In the genomic region with DNA sequence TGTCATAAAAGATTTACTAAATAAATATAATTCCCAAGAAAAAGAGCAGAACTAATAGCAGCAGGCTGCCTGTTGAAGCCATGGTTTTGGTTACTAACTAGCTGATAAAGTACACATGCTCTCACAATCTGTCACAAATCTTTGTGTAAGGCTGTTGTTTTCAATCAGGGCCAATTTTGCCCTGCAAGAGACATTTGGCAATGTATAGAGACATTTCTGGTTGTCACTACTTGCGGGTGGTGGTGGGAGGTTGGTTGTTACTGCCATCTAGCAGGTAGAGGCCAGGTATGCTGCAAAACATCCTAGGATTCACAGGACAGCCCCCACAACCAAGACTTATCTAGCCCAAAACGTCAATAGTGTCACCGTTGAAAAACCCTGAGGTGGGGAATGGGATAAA, we compare ENCODE assay signal across 10 cellular contexts.
DNase-seq lines count a peak whose midpoint lies in the region; ATAC-seq lines count a peak whose summit lies in the region.
"Had no signal": no experiment of that assay in that cellular context is flagged by ENCODE, and none has a peak within 500 bp of the region (broad histone marks: within the 10 kb centered on the region; RNA-seq: fewer than 3 reads in every experiment).

No MANE protein-coding gene starts in this region.

- no peak for ATAC-seq in activated T-helper 17 cell treated with anti-CD3 and anti-CD28 coated beads, Interleukin-2, amount 50 U/mL, for 72 hours (replicated peaks)
- no peak for ATAC-seq in stimulated activated effector memory CD8-positive, alpha-beta T cell treated with anti-CD3 and anti-CD28 coated beads, Interleukin-12 subunit alpha, Interleukin-12 subunit beta, amount 100 ng/mL, for 72 hours

- no peak overlapping the region for H3K4me3 Mint-ChIP-seq in activated naive CD4-positive, alpha-beta T cell treated with anti-CD3 and anti-CD28 coated beads, Interleukin-2, amount 10 ng/mL, durations not matched to agents 7 days and 5 days
- peak overlapping the region; percentile 25 for H3K4me3 Mint-ChIP-seq in activated T-helper 17 cell treated with anti-CD3 and anti-CD28 coated beads, Interleukin-2, amount 50 U/mL, for 72 hours
- H3K4me3 Mint-ChIP-seq in stimulated activated effector memory CD8-positive, alpha-beta T cell treated with anti-CD3 and anti-CD28 coated beads, Interleukin-12 subunit alpha, Interleukin-12 subunit beta, amount 100 ng/mL, for 72 hours = peak overlapping the region; percentile 32

- CTCF ChIA-PET in activated naive CD4-positive, alpha-beta T cell treated with anti-CD3 and anti-CD28 coated beads, Interleukin-2, amount 10 ng/mL, durations not matched to agents 7 days and 5 days (lab: Charles Lee) = no interaction called here

- peaks cover 12% of the 10 kb centered on the region for H3K9me3 Mint-ChIP-seq in activated naive CD4-positive, alpha-beta T cell treated with anti-CD3 and anti-CD28 coated beads, Interleukin-2, amount 10 ng/mL, durations not matched to agents 7 days and 5 days
- peaks cover 4% of the 10 kb centered on the region for H3K9me3 Mint-ChIP-seq in activated T-helper 17 cell treated with anti-CD3 and anti-CD28 coated beads, Interleukin-2, amount 50 U/mL, for 72 hours
- peaks cover 2% of the 10 kb centered on the region for H3K9me3 Mint-ChIP-seq in stimulated activated effector memory CD8-positive, alpha-beta T cell treated with anti-CD3 and anti-CD28 coated beads, Interleukin-12 subunit alpha, Interleukin-12 subunit beta, amount 100 ng/mL, for 72 hours

- H3K4me1 Mint-ChIP-seq in activated naive CD4-positive, alpha-beta T cell treated with anti-CD3 and anti-CD28 coated beads, Interleukin-2, amount 10 ng/mL, durations not matched to agents 7 days and 5 days = peaks cover 28% of the 10 kb centered on the region
- H3K4me1 Mint-ChIP-seq in activated T-helper 17 cell treated with anti-CD3 and anti-CD28 coated beads, Interleukin-2, amount 50 U/mL, for 72 hours = no peaks in the 10 kb centered on the region
- peaks cover 6% of the 10 kb centered on the region for H3K4me1 Mint-ChIP-seq in stimulated activated effector memory CD8-positive, alpha-beta T cell treated with anti-CD3 and anti-CD28 coated beads, Interleukin-12 subunit alpha, Interleukin-12 subunit beta, amount 100 ng/mL, for 72 hours

- H3K27ac Mint-ChIP-seq in activated naive CD4-positive, alpha-beta T cell treated with anti-CD3 and anti-CD28 coated beads, Interleukin-2, amount 10 ng/mL, durations not matched to agents 7 days and 5 days = peak overlapping the region; percentile 35
- H3K27ac Mint-ChIP-seq in activated T-helper 17 cell treated with anti-CD3 and anti-CD28 coated beads, Interleukin-2, amount 50 U/mL, for 72 hours = no peak overlapping the region
- peak overlapping the region; percentile 56 for H3K27ac Mint-ChIP-seq in stimulated activated effector memory CD8-positive, alpha-beta T cell treated with anti-CD3 and anti-CD28 coated beads, Interleukin-12 subunit alpha, Interleukin-12 subunit beta, amount 100 ng/mL, for 72 hours

- no peak for DNase-seq in activated naive CD4-positive, alpha-beta T cell treated with anti-CD3 and anti-CD28 coated beads, Interleukin-2, amount 10 ng/mL, durations not matched to agents 7 days and 5 days
- no peak for DNase-seq in activated naive CD4-positive, alpha-beta T cell treated with Interleukin-2 at 50 U/mL for 16 hours
- DNase-seq in NCI-H146 treated with DMSO at 0.1 percent for 48 hours (lab: John Stamatoyannopoulos, UW; ENCODE audit: unreplicated experiment) (peak; percentile 35), AG08395 (ENCODE audit: low spot score) (no peak), foreskin melanocyte (no peak), activated gamma-delta T cell treated with Interleukin-2 at 50 U/mL for 16 hours (no peak)
- no peak for DNase-seq in stimulated activated effector memory CD8-positive, alpha-beta T cell treated with anti-CD3 and anti-CD28 coated beads, Interleukin-12 subunit alpha, Interleukin-12 subunit beta, amount 100 ng/mL, for 72 hours (ENCODE audit: low spot score in 2 of 2)
- DNase-seq: Right ventricle myocardium superior, stomach had no signal

- no peaks in the 10 kb centered on the region for H3K27me3 Mint-ChIP-seq in activated naive CD4-positive, alpha-beta T cell treated with anti-CD3 and anti-CD28 coated beads, Interleukin-2, amount 10 ng/mL, durations not matched to agents 7 days and 5 days
- no peaks in the 10 kb centered on the region for H3K27me3 Mint-ChIP-seq in activated T-helper 17 cell treated with anti-CD3 and anti-CD28 coated beads, Interleukin-2, amount 50 U/mL, for 72 hours

- H3K36me3 Mint-ChIP-seq in activated naive CD4-positive, alpha-beta T cell treated with anti-CD3 and anti-CD28 coated beads, Interleukin-2, amount 10 ng/mL, durations not matched to agents 7 days and 5 days = peaks cover 4% of the 10 kb centered on the region
- H3K36me3 Mint-ChIP-seq in activated T-helper 17 cell treated with anti-CD3 and anti-CD28 coated beads, Interleukin-2, amount 50 U/mL, for 72 hours (ENCODE audit: low read depth) = no peaks in the 10 kb centered on the region
- H3K36me3 Mint-ChIP-seq in stimulated activated effector memory CD8-positive, alpha-beta T cell treated with anti-CD3 and anti-CD28 coated beads, Interleukin-12 subunit alpha, Interleukin-12 subunit beta, amount 100 ng/mL, for 72 hours = peaks cover 6% of the 10 kb centered on the region
